Comparison of ENCODE assay signal across 2 cellular contexts in genomic region chr3:4596596-4596995, GRCh38.
TF ChIP-seq lines count a peak whose summit lies in the region.

No MANE protein-coding gene starts in this region.

TF ChIP-seq in SK-N-SH, 30 proteins besides CTCF, POLR2A, EP300 and RAD21 (continued from another document):
- TF ChIP-seq USF2 (IDR thresholded peaks at IDR 0.05; ENCODE audit: borderline replicate concordance, low read depth, low read length), result no peak

TF ChIP-seq in SK-N-SH treated with all-trans-retinoic acid at 6 μM for 48 hours, 23 proteins besides CTCF, POLR2A, EP300 and RAD21 (continued from another document):
- TF ChIP-seq RARB (CRISPR knock-in tag; IDR thresholded peaks at IDR 0.05) (no peak), TSHZ2 (CRISPR knock-in tag; IDR thresholded peaks at IDR 0.05) (no peak)
TF ChIP-seq in SK-N-SH treated with all-trans-retinoic acid at 6 μM for 48 hours: peak in this region for 0.
